In the genomic region with DNA sequence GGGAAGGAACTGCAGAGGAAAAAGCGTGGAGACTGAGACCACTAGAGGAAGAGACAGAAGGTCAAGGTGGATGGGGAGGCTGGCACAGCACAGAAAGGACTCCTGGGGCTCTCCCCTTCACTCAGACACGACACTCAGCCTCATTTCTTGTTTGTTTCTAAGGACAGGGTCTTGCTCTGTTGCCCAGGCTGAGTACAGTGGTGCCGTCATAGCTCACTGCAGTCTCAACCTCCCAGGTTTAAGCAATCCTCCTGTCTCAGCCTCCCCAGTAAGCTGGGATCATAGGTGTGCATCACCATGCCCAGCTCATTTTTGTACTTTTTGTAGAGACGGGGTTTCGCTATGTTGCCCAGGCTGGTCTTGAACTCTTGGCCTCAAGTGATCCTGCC, we compare ENCODE assay signal across 34 cellular contexts. TPM values are rescaled to one million over a fixed set of nuclear protein-coding genes. Genes with fewer than 3 reads are reported as not detected.
"Had no signal": no experiment of that assay in that cellular context is flagged by ENCODE, and none has a peak within 500 bp of the region (broad histone marks: within the 10 kb centered on the region; RNA-seq: fewer than 3 reads in every experiment).

No MANE protein-coding gene starts in this region.

- FAIRE-seq: bronchial epithelial cell had no signal

- H3K4me3 Mint-ChIP-seq: activated CD4-positive, alpha-beta memory T cell treated with anti-CD3 and anti-CD28 coated beads for 36 hours; activated CD8-positive, alpha-beta memory T cell treated with anti-CD3 and anti-CD28 coated beads, Interleukin-2, amount 10 ng/mL, durations not matched to agents 7 days and 5 days; activated CD8-positive, alpha-beta T cell treated with anti-CD3 and anti-CD28 coated beads, Interleukin-2, amount 10 ng/mL, durations not matched to agents 7 days and 5 days; activated naive CD4-positive, alpha-beta T cell treated with anti-CD3 and anti-CD28 coated beads, Interleukin-2, amount 10 ng/mL, durations not matched to agents 7 days and 5 days; activated naive CD8-positive, alpha-beta T cell treated with anti-CD3 and anti-CD28 coated beads, Interleukin-2, amount 10 ng/mL, durations not matched to agents 7 days and 5 days; activated T-helper 1 cell treated with anti-CD3 and anti-CD28 coated beads, Interleukin-12 subunit alpha, Interleukin-12 subunit beta, Interleukin-2, Interleukin-4 antibody, amounts not matched to agents 30 ng/mL and 10 ng/mL and 1 ng/mL, durations not matched to agents 14 hours and 24 hours and 36 hours; central memory CD8-positive, alpha-beta T cell; effector memory CD8-positive, alpha-beta T cell had no signal

- H3K27me3 ChIP-seq: ascending aorta, brain microvascular endothelial cell had no signal

- ATAC-seq: activated CD8-positive, alpha-beta memory T cell treated with anti-CD3 and anti-CD28 coated beads, Interleukin-2, amount 10 ng/mL, durations not matched to agents 7 days and 5 days; activated CD8-positive, alpha-beta T cell treated with anti-CD3 and anti-CD28 coated beads, Interleukin-2, amount 10 ng/mL, durations not matched to agents 7 days and 5 days; activated naive CD4-positive, alpha-beta T cell treated with anti-CD3 and anti-CD28 coated beads, Interleukin-2, amount 50 U/mL, for 72 hours; effector memory CD8-positive, alpha-beta T cell; gastroesophageal sphincter had no signal

- H3K4me1 ChIP-seq: ascending aorta had no signal

- H3K36me3 ChIP-seq: ascending aorta, brain microvascular endothelial cell, esophagus squamous epithelium, gastroesophageal sphincter had no signal

- H3K4me1 Mint-ChIP-seq: activated CD8-positive, alpha-beta memory T cell treated with anti-CD3 and anti-CD28 coated beads, Interleukin-2, amount 10 ng/mL, durations not matched to agents 7 days and 5 days; activated naive CD4-positive, alpha-beta T cell treated with anti-CD3 and anti-CD28 coated beads, Interleukin-2, amount 10 ng/mL, durations not matched to agents 7 days and 5 days; central memory CD8-positive, alpha-beta T cell had no signal

- H3K27ac Mint-ChIP-seq: activated CD4-positive, alpha-beta memory T cell treated with anti-CD3 and anti-CD28 coated beads for 36 hours; activated CD8-positive, alpha-beta memory T cell treated with anti-CD3 and anti-CD28 coated beads, Interleukin-2, amount 10 ng/mL, durations not matched to agents 7 days and 5 days; activated CD8-positive, alpha-beta T cell treated with anti-CD3 and anti-CD28 coated beads, Interleukin-2, amount 10 ng/mL, durations not matched to agents 7 days and 5 days; activated naive CD4-positive, alpha-beta T cell treated with anti-CD3 and anti-CD28 coated beads, Interleukin-2, amount 10 ng/mL, durations not matched to agents 7 days and 5 days; activated naive CD4-positive, alpha-beta T cell treated with anti-CD3 and anti-CD28 coated beads, Interleukin-2, amount 50 U/mL, for 72 hours; activated naive CD8-positive, alpha-beta T cell treated with anti-CD3 and anti-CD28 coated beads, Interleukin-2, amount 10 ng/mL, durations not matched to agents 7 days and 5 days; activated T-helper 1 cell treated with anti-CD3 and anti-CD28 coated beads, Interleukin-12 subunit alpha, Interleukin-12 subunit beta, Interleukin-2, Interleukin-4 antibody, amounts not matched to agents 30 ng/mL and 10 ng/mL and 1 ng/mL, durations not matched to agents 14 hours and 24 hours and 36 hours; effector memory CD8-positive, alpha-beta T cell had no signal

- H3K9me3 ChIP-seq: ascending aorta, esophagus squamous epithelium, gastroesophageal sphincter had no signal

- H3K4me3 ChIP-seq: ascending aorta, coronary artery, esophagus squamous epithelium, gastroesophageal sphincter had no signal

- DNase-seq: activated CD4-positive, alpha-beta memory T cell treated with anti-CD3 and anti-CD28 coated beads for 36 hours; activated CD4-positive, alpha-beta T cell treated with anti-CD3 and anti-CD28 coated beads for 1 hour; activated CD4-positive, alpha-beta T cell treated with anti-CD3 and anti-CD28 coated beads for 4 hours; activated CD4-positive, alpha-beta T cell treated with anti-CD3 and anti-CD28 coated beads, Interleukin-2, amount 50 U/mL, for 1 hour; activated CD8-positive, alpha-beta memory T cell treated with anti-CD3 and anti-CD28 coated beads, Interleukin-2, amount 10 ng/mL, durations not matched to agents 7 days and 5 days; activated CD8-positive, alpha-beta memory T cell treated with anti-CD3 and anti-CD28 coated beads, Interleukin-2, amount 50 U/mL, for 4 hours; activated CD8-positive, alpha-beta T cell treated with anti-CD3 and anti-CD28 coated beads, Interleukin-2, amount 10 ng/mL, durations not matched to agents 7 days and 5 days; activated gamma-delta T cell; activated naive CD4-positive, alpha-beta T cell; activated naive CD4-positive, alpha-beta T cell treated with anti-CD3 and anti-CD28 coated beads, Interleukin-2, amount 10 ng/mL, durations not matched to agents 7 days and 5 days; activated naive CD8-positive, alpha-beta T cell treated with anti-CD3 and anti-CD28 coated beads, Interleukin-2, amount 10 ng/mL, durations not matched to agents 7 days and 5 days; activated T-cell treated with anti-CD3 and anti-CD28 coated beads, Interleukin-2, amount 50 U/mL, for 1 hour; activated T-cell treated with anti-CD3 and anti-CD28 coated beads, Interleukin-2, amount 50 U/mL, for 48 hours; brain microvascular endothelial cell; dermis blood vessel endothelial cell; effector CD4-positive, alpha-beta T cell; effector memory CD8-positive, alpha-beta T cell; esophagus squamous epithelium; foreskin melanocyte; head of caudate nucleus; hippocampal formation; T-helper 2 cell had no signal

- H3K27ac ChIP-seq: ascending aorta, brain microvascular endothelial cell, coronary artery, epithelial cell of prostate, esophagus squamous epithelium, gastroesophageal sphincter had no signal

- H3K9me3 Mint-ChIP-seq: activated CD4-positive, alpha-beta memory T cell treated with anti-CD3 and anti-CD28 coated beads for 36 hours; activated naive CD4-positive, alpha-beta T cell treated with anti-CD3 and anti-CD28 coated beads, Interleukin-2, amount 10 ng/mL, durations not matched to agents 7 days and 5 days; activated naive CD4-positive, alpha-beta T cell treated with anti-CD3 and anti-CD28 coated beads, Interleukin-2, amount 50 U/mL, for 72 hours; activated naive CD8-positive, alpha-beta T cell treated with anti-CD3 and anti-CD28 coated beads, Interleukin-2, amount 10 ng/mL, durations not matched to agents 7 days and 5 days; activated T-helper 1 cell treated with anti-CD3 and anti-CD28 coated beads, Interleukin-12 subunit alpha, Interleukin-12 subunit beta, Interleukin-2, Interleukin-4 antibody, amounts not matched to agents 30 ng/mL and 10 ng/mL and 1 ng/mL, durations not matched to agents 14 hours and 24 hours and 36 hours; central memory CD8-positive, alpha-beta T cell; effector memory CD8-positive, alpha-beta T cell had no signal

- H3K36me3 Mint-ChIP-seq: activated CD4-positive, alpha-beta memory T cell treated with anti-CD3 and anti-CD28 coated beads for 36 hours; activated CD8-positive, alpha-beta memory T cell treated with anti-CD3 and anti-CD28 coated beads, Interleukin-2, amount 10 ng/mL, durations not matched to agents 7 days and 5 days; activated naive CD4-positive, alpha-beta T cell treated with anti-CD3 and anti-CD28 coated beads, Interleukin-2, amount 10 ng/mL, durations not matched to agents 7 days and 5 days; activated naive CD4-positive, alpha-beta T cell treated with anti-CD3 and anti-CD28 coated beads, Interleukin-2, amount 50 U/mL, for 72 hours; activated naive CD8-positive, alpha-beta T cell treated with anti-CD3 and anti-CD28 coated beads, Interleukin-2, amount 10 ng/mL, durations not matched to agents 7 days and 5 days had no signal

RNA-seq across cellular contexts. Expression of a gene that starts 11.4 kb away (rescaled TPM):
- total RNA-seq: activated CD8-positive, alpha-beta memory T cell treated with anti-CD3 and anti-CD28 coated beads for 36 hours; activated CD8-positive, alpha-beta memory T cell treated with anti-CD3 and anti-CD28 coated beads, Interleukin-2, amount 10 ng/mL, durations not matched to agents 7 days and 5 days; activated CD8-positive, alpha-beta T cell treated with anti-CD3 and anti-CD28 coated beads, Interleukin-2, amount 10 ng/mL, durations not matched to agents 7 days and 5 days; activated naive CD4-positive, alpha-beta T cell treated with anti-CD3 and anti-CD28 coated beads, Interleukin-2, amount 50 U/mL, for 72 hours; activated T-helper 1 cell treated with anti-CD3 and anti-CD28 coated beads, Interleukin-12 subunit alpha, Interleukin-12 subunit beta, Interleukin-2, Interleukin-4 antibody, amounts not matched to agents 30 ng/mL and 10 ng/mL and 1 ng/mL, durations not matched to agents 14 hours and 24 hours and 36 hours; T-helper 1 cell treated with Interleukin-12 subunit alpha and Interleukin-12 subunit beta and Interleukin-4 antibody, amounts not matched to agents 30 ng/mL and 1 ng/mL, for 36 hours had no signal

RNA-seq across cellular contexts. Expression of a gene that starts 31.1 kb away (rescaled TPM):
- total RNA-seq: activated CD8-positive, alpha-beta T cell treated with anti-CD3 and anti-CD28 coated beads, Interleukin-2, amount 10 ng/mL, durations not matched to agents 7 days and 5 days; activated naive CD8-positive, alpha-beta T cell treated with anti-CD3 and anti-CD28 coated beads, Interleukin-2, amount 10 ng/mL, durations not matched to agents 7 days and 5 days; fibroblast of lung; fibroblast of villous mesenchyme had no signal

RNA-seq across cellular contexts. Expression of a gene that starts 35.9 kb away (rescaled TPM):
- total RNA-seq: activated CD8-positive, alpha-beta memory T cell treated with anti-CD3 and anti-CD28 coated beads for 36 hours; activated CD8-positive, alpha-beta memory T cell treated with anti-CD3 and anti-CD28 coated beads, Interleukin-2, amount 10 ng/mL, durations not matched to agents 7 days and 5 days; activated CD8-positive, alpha-beta T cell treated with anti-CD3 and anti-CD28 coated beads, Interleukin-2, amount 10 ng/mL, durations not matched to agents 7 days and 5 days; activated T-helper 1 cell treated with anti-CD3 and anti-CD28 coated beads, Interleukin-12 subunit alpha, Interleukin-12 subunit beta, Interleukin-2, Interleukin-4 antibody, amounts not matched to agents 30 ng/mL and 10 ng/mL and 1 ng/mL, durations not matched to agents 14 hours and 24 hours and 36 hours; bronchial epithelial cell; fibroblast of lung; fibroblast of villous mesenchyme; T-helper 1 cell treated with Interleukin-12 subunit alpha and Interleukin-12 subunit beta and Interleukin-4 antibody, amounts not matched to agents 30 ng/mL and 1 ng/mL, for 36 hours had no signal
- polyA plus RNA-seq: fibroblast of lung had no signal

RNA-seq across cellular contexts. Expression of a gene that starts 52.6 kb away (rescaled TPM):
- total RNA-seq: activated CD8-positive, alpha-beta memory T cell treated with anti-CD3 and anti-CD28 coated beads for 36 hours; activated CD8-positive, alpha-beta memory T cell treated with anti-CD3 and anti-CD28 coated beads, Interleukin-2, amount 10 ng/mL, durations not matched to agents 7 days and 5 days; activated CD8-positive, alpha-beta T cell treated with anti-CD3 and anti-CD28 coated beads, Interleukin-2, amount 10 ng/mL, durations not matched to agents 7 days and 5 days; activated T-helper 1 cell treated with anti-CD3 and anti-CD28 coated beads, Interleukin-12 subunit alpha, Interleukin-12 subunit beta, Interleukin-2, Interleukin-4 antibody, amounts not matched to agents 30 ng/mL and 10 ng/mL and 1 ng/mL, durations not matched to agents 14 hours and 24 hours and 36 hours; T-helper 1 cell treated with Interleukin-12 subunit alpha and Interleukin-12 subunit beta and Interleukin-4 antibody, amounts not matched to agents 30 ng/mL and 1 ng/mL, for 36 hours had no signal
